1 cellular context compared by ENCODE assay signal in the genomic region with DNA sequence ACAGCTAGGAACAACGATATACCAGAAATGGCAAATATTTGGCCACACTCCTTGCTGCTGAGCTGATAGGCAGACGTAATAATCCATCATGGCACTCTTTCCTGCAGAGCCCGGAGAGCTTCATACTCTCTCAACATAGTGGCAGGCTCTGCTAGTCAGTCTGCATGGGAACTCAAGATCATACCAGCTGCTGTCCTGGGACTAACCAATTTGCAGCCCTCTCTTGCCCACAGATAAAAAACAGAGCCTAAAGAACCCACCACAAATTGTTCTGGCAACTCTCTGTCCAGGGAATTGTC.
A peak's percentile ranks its signal among the peaks of the same experiment; 100 is the strongest.
TF ChIP-seq lines count a peak whose summit lies in the region.

No MANE protein-coding gene starts in this region.

TF ChIP-seq in HepG2, 621 proteins besides CTCF, POLR2A, EP300 and RAD21 (continued from another document and continues in another):
- TF ChIP-seq PAXIP1 (CRISPR knock-in tag; conservative IDR thresholded peaks at IDR 0.05): 0 out of 2 replicates have a peak, but pooled peaks have one; percentile 35
- TF ChIP-seq ZNF792 (CRISPR knock-in tag; IDR thresholded peaks at IDR 0.05): 0 out of 2 replicates have a peak, but pooled peaks have one; percentile 6
- no peak for TF ChIP-seq ZNF30 (CRISPR knock-in tag; IDR thresholded peaks at IDR 0.05)
- 0 out of 4 replicates have a peak, but pooled peaks of 1 of the 2 experiments have one; percentile 16 for TF ChIP-seq NR2F1 (CRISPR knock-in tag; IDR thresholded peaks at IDR 0.05)
- TF ChIP-seq ZBTB20 (CRISPR knock-in tag; IDR thresholded peaks at IDR 0.05; ENCODE audit: borderline replicate concordance, low read depth): no peak
- TF ChIP-seq, protein P1, sequence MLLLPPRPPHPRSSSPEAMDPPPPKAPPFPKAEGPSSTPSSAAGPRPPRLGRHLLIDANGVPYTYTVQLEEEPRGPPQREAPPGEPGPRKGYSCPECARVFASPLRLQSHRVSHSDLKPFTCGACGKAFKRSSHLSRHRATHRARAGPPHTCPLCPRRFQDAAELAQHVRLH (CRISPR knock-in tag; IDR thresholded peaks at IDR 0.05; ENCODE audit: borderline replicate concordance, low read depth): peak; percentile 14; the same call in 1 of the 2 replicates
- no peak for TF ChIP-seq GPN1 (CRISPR knock-in tag; IDR thresholded peaks at IDR 0.05; ENCODE audit: borderline replicate concordance)
- TF ChIP-seq MXD4 (CRISPR knock-in tag; IDR thresholded peaks at IDR 0.05): peak; percentile 20; the same call in 1 of the 2 replicates
- TF ChIP-seq GLI4 (CRISPR knock-in tag; IDR thresholded peaks at IDR 0.05; ENCODE audit: borderline replicate concordance): peak; percentile 58; the same call in 1 of the 2 replicates
- 0 out of 2 replicates have a peak, but pooled peaks have one; percentile 7 for TF ChIP-seq RXRA (CRISPR knock-in tag; IDR thresholded peaks at IDR 0.05)
- no peak for TF ChIP-seq FOSL1 (CRISPR knock-in tag; IDR thresholded peaks at IDR 0.05; ENCODE audit: borderline replicate concordance)
- no peak for TF ChIP-seq BCLAF1 (IDR thresholded peaks at IDR 0.05)
- TF ChIP-seq XBP1 (CRISPR knock-in tag; IDR thresholded peaks at IDR 0.05): no peak
- TF ChIP-seq, protein P2, sequence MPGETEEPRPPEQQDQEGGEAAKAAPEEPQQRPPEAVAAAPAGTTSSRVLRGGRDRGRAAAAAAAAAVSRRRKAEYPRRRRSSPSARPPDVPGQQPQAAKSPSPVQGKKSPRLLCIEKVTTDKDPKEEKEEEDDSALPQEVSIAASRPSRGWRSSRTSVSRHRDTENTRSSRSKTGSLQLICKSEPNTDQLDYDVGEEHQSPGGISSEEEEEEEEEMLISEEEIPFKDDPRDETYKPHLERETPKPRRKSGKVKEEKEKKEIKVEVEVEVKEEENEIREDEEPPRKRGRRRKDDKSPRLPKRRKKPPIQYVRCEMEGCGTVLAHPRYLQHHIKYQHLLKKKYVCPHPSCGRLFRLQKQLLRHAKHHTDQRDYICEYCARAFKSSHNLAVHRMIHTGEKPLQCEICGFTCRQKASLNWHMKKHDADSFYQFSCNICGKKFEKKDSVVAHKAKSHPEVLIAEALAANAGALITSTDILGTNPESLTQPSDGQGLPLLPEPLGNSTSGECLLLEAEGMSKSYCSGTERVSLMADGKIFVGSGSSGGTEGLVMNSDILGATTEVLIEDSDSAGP (CRISPR knock-in tag; IDR thresholded peaks at IDR 0.05; ENCODE audit: borderline replicate concordance): 0 out of 2 replicates have a peak, but pooled peaks have one; percentile 6
- peak; percentile 5; the same call in 1 of the 2 replicates for TF ChIP-seq ZNF44 (CRISPR knock-in tag; IDR thresholded peaks at IDR 0.05)
- TF ChIP-seq YEATS4 (CRISPR knock-in tag; IDR thresholded peaks at IDR 0.05; ENCODE audit: borderline replicate concordance): 0 out of 2 replicates have a peak, but pooled peaks have one; percentile 14
- TF ChIP-seq ZNF124 (CRISPR knock-in tag; IDR thresholded peaks at IDR 0.05): peak; percentile 1; the same call in 1 of the 2 replicates
- TF ChIP-seq MAFK (conservative IDR thresholded peaks at IDR 0.05 in 1 of 2, IDR thresholded peaks at IDR 0.05 in 1 of 2; ENCODE audit: low read length in 2 of 2): no peak
- TF ChIP-seq ZKSCAN1 (IDR thresholded peaks at IDR 0.05; ENCODE audit: low read length): no peak
- no peak for TF ChIP-seq ZNF546 (CRISPR knock-in tag; conservative IDR thresholded peaks at IDR 0.05)
- TF ChIP-seq TMF1 (CRISPR knock-in tag; IDR thresholded peaks at IDR 0.05; ENCODE audit: low read depth): no peak
- peak; percentile 18 for TF ChIP-seq XRCC5 (optimal IDR thresholded peaks at IDR 0.05; ENCODE audit: low read length)
- no peak for TF ChIP-seq ZNF441 (CRISPR knock-in tag; IDR thresholded peaks at IDR 0.05; ENCODE audit: borderline replicate concordance)
- no peak for TF ChIP-seq SMARCE1 (IDR thresholded peaks at IDR 0.05; ENCODE audit: borderline replicate concordance)
- TF ChIP-seq, protein P3, sequence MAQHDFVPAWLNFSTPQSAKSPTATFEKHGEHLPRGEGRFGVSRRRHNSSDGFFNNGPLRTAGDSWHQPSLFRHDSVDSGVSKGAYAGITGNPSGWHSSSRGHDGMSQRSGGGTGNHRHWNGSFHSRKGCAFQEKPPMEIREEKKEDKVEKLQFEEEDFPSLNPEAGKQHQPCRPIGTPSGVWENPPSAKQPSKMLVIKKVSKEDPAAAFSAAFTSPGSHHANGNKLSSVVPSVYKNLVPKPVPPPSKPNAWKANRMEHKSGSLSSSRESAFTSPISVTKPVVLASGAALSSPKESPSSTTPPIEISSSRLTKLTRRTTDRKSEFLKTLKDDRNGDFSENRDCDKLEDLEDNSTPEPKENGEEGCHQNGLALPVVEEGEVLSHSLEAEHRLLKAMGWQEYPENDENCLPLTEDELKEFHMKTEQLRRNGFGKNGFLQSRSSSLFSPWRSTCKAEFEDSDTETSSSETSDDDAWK (CRISPR knock-in tag; IDR thresholded peaks at IDR 0.05): no peak
- TF ChIP-seq ZNF567 (CRISPR knock-in tag; IDR thresholded peaks at IDR 0.05; ENCODE audit: borderline replicate concordance): 0 out of 2 replicates have a peak, but pooled peaks have one; percentile 16
- 0 out of 2 replicates have a peak, but pooled peaks have one; percentile 42 for TF ChIP-seq ZNF317 (CRISPR knock-in tag; IDR thresholded peaks at IDR 0.05)
- TF ChIP-seq, protein P4, sequence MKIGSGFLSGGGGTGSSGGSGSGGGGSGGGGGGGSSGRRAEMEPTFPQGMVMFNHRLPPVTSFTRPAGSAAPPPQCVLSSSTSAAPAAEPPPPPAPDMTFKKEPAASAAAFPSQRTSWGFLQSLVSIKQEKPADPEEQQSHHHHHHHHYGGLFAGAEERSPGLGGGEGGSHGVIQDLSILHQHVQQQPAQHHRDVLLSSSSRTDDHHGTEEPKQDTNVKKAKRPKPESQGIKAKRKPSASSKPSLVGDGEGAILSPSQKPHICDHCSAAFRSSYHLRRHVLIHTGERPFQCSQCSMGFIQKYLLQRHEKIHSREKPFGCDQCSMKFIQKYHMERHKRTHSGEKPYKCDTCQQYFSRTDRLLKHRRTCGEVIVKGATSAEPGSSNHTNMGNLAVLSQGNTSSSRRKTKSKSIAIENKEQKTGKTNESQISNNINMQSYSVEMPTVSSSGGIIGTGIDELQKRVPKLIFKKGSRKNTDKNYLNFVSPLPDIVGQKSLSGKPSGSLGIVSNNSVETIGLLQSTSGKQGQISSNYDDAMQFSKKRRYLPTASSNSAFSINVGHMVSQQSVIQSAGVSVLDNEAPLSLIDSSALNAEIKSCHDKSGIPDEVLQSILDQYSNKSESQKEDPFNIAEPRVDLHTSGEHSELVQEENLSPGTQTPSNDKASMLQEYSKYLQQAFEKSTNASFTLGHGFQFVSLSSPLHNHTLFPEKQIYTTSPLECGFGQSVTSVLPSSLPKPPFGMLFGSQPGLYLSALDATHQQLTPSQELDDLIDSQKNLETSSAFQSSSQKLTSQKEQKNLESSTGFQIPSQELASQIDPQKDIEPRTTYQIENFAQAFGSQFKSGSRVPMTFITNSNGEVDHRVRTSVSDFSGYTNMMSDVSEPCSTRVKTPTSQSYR (CRISPR knock-in tag; IDR thresholded peaks at IDR 0.05; ENCODE audit: borderline replicate concordance): 0 out of 2 replicates have a peak, but pooled peaks have one; percentile 1
- TF ChIP-seq ZNF766 (CRISPR knock-in tag; IDR thresholded peaks at IDR 0.05; ENCODE audit: borderline replicate concordance): no peak
- no peak for TF ChIP-seq ZFP41 (CRISPR knock-in tag; IDR thresholded peaks at IDR 0.05; ENCODE audit: borderline replicate concordance)
- TF ChIP-seq, protein P5, sequence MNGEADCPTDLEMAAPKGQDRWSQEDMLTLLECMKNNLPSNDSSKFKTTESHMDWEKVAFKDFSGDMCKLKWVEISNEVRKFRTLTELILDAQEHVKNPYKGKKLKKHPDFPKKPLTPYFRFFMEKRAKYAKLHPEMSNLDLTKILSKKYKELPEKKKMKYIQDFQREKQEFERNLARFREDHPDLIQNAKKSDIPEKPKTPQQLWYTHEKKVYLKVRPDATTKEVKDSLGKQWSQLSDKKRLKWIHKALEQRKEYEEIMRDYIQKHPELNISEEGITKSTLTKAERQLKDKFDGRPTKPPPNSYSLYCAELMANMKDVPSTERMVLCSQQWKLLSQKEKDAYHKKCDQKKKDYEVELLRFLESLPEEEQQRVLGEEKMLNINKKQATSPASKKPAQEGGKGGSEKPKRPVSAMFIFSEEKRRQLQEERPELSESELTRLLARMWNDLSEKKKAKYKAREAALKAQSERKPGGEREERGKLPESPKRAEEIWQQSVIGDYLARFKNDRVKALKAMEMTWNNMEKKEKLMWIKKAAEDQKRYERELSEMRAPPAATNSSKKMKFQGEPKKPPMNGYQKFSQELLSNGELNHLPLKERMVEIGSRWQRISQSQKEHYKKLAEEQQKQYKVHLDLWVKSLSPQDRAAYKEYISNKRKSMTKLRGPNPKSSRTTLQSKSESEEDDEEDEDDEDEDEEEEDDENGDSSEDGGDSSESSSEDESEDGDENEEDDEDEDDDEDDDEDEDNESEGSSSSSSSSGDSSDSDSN (CRISPR knock-in tag; IDR thresholded peaks at IDR 0.05): 0 out of 2 replicates have a peak, but pooled peaks have one; percentile 13
- TF ChIP-seq FOXO1 (CRISPR knock-in tag; IDR thresholded peaks at IDR 0.05): no peak
- TF ChIP-seq ELF3 (CRISPR knock-in tag; IDR thresholded peaks at IDR 0.05): no peak
- TF ChIP-seq, protein P6, sequence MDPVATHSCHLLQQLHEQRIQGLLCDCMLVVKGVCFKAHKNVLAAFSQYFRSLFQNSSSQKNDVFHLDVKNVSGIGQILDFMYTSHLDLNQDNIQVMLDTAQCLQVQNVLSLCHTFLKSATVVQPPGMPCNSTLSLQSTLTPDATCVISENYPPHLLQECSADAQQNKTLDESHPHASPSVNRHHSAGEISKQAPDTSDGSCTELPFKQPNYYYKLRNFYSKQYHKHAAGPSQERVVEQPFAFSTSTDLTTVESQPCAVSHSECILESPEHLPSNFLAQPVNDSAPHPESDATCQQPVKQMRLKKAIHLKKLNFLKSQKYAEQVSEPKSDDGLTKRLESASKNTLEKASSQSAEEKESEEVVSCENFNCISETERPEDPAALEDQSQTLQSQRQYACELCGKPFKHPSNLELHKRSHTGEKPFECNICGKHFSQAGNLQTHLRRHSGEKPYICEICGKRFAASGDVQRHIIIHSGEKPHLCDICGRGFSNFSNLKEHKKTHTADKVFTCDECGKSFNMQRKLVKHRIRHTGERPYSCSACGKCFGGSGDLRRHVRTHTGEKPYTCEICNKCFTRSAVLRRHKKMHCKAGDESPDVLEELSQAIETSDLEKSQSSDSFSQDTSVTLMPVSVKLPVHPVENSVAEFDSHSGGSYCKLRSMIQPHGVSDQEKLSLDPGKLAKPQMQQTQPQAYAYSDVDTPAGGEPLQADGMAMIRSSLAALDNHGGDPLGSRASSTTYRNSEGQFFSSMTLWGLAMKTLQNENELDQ (CRISPR knock-in tag; IDR thresholded peaks at IDR 0.05; ENCODE audit: borderline replicate concordance): no peak
- TF ChIP-seq ZSCAN25 (CRISPR knock-in tag; IDR thresholded peaks at IDR 0.05): 0 out of 2 replicates have a peak, but pooled peaks have one; percentile 28
- TF ChIP-seq ZNF143 (CRISPR knock-in tag; IDR thresholded peaks at IDR 0.05): 0 out of 2 replicates have a peak, but pooled peaks have one; percentile 5
- TF ChIP-seq PHF8 (CRISPR knock-in tag; IDR thresholded peaks at IDR 0.05): peak; percentile 2; the same call in 1 of the 2 replicates
- no peak for TF ChIP-seq MAF1 (CRISPR knock-in tag; IDR thresholded peaks at IDR 0.05; ENCODE audit: borderline replicate concordance)
- TF ChIP-seq ZNF350 (CRISPR knock-in tag; IDR thresholded peaks at IDR 0.05; ENCODE audit: borderline replicate concordance, low read depth): peak; percentile 57; the same call in 1 of the 2 replicates
- no peak for TF ChIP-seq ZNF251 (CRISPR knock-in tag; IDR thresholded peaks at IDR 0.05)
- no peak for TF ChIP-seq ZNF275 (CRISPR knock-in tag; IDR thresholded peaks at IDR 0.05; ENCODE audit: borderline replicate concordance)
